8 cellular contexts compared by ENCODE assay signal in the genomic region with DNA sequence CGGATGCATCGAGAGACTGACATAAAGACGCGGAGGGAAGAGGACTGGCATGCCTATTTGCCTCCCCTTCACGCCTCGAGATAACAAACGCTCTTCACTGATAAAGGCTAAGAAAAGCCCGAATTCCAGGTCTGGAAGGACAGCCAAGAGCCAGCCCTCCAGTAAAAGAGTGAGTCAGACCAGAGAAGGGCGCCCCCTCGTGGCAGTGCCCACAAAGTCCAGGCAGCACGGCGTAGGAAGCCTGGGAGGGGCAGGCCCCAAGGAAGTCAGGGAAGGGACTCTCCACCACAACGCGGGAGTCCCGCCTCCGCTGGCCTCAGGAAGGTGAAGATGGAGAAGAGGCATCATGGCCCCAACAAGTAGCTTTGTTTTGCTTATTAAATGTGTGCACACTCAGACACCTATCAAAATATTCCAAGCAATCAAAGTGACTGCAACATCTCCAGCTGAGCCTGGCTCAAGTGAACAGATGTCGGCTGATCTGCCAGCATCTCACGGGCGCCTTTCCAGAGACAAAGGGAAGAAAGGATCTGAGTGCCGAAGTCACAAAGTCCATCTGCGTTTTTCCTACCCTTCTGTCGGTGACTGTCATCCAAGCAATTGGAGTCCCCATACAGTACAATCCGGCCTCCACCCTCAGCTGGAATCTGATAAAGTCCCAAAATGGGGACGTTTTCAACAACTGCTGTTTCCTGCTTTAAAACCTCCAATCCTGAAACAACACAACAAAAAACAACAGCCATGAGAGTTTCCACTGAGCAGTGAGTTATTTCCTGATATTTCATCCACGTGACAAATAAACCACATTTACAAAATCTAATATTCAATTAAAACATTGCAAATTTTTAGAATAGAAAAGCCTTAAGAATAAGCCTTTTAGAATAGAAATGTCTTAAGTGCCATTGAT. TPM values are rescaled to one million over a fixed set of nuclear protein-coding genes. Genes with fewer than 3 reads are reported as not detected.
DNase-seq lines count a peak whose midpoint lies in the region; ATAC-seq and TF ChIP-seq lines count a peak whose summit lies in the region.

No MANE protein-coding gene starts in this region.

- peak; percentile 92 for ATAC-seq in left cardiac atrium
- no peak for ATAC-seq in HG03521 (IDR thresholded peaks at IDR 0.05; ENCODE audit: unreplicated experiment)
- no peak for ATAC-seq in HG03108 (IDR thresholded peaks at IDR 0.05; ENCODE audit: unreplicated experiment)

- H3K4me3 ChIP-seq in DOHH2 (ENCODE audit: low read length), result no peak overlapping the region
- H3K4me3 ChIP-seq in Loucy (ENCODE audit: low read length, poor library complexity, severe bottlenecking), result no peak overlapping the region

- no peaks in the 10 kb centered on the region for H3K27me3 ChIP-seq in DOHH2 (ENCODE audit: control insufficient read depth, low read length)
- H3K27me3 ChIP-seq in Loucy (ENCODE audit: insufficient read depth, low read length, poor library complexity, severe bottlenecking), result no peaks in the 10 kb centered on the region

- no peaks in the 10 kb centered on the region for H4K20me1 ChIP-seq in DOHH2 (ENCODE audit: control insufficient read depth, insufficient read depth, low read depth, low read length)
- H4K20me1 ChIP-seq in Loucy (ENCODE audit: insufficient read depth, low read length, poor library complexity, severe bottlenecking), result no peaks in the 10 kb centered on the region

- DNase-seq in T-helper 1 cell (peak; percentile 29 to 58 (median 43)), amniotic stem cell (lab: John Stamatoyannopoulos, UW) (peak; percentile 58), left cardiac atrium (peak; percentile 85), pulmonary artery endothelial cell (ENCODE audit: low read depth, low spot score) (peak; percentile 51)

- H3K36me3 ChIP-seq in DOHH2 (ENCODE audit: control insufficient read depth, low read length), result peaks cover 85% of the 10 kb centered on the region
- H3K36me3 ChIP-seq in Loucy (ENCODE audit: insufficient read depth, low read length), result peaks cover 94% of the 10 kb centered on the region

- H3K4me2 ChIP-seq in DOHH2 (ENCODE audit: low read length) (no peak overlapping the region), Loucy (ENCODE audit: low read depth, low read length, poor library complexity, severe bottlenecking) (no peak overlapping the region)

- TF ChIP-seq CTCF in DOHH2 (IDR thresholded peaks at IDR 0.05; ENCODE audit: low read depth, low read length, poor library complexity, severe bottlenecking) (peak; percentile 96), Loucy (conservative IDR thresholded peaks at IDR 0.05; ENCODE audit: low read length) (peak; percentile 95)

- H3K9ac ChIP-seq in Loucy (ENCODE audit: low read depth, low read length, poor library complexity, severe bottlenecking), result no peak overlapping the region

- intact Hi-C loops in left cardiac atrium (cut with DNase I), result loop anchor here (2.0 to 10.0 kb wide), 3 partner anchors 96 to 238 kb away; a partner anchor contains a TSS

- H3K9me3 ChIP-seq in DOHH2 (ENCODE audit: control insufficient read depth, insufficient read depth, low read length), result no peaks in the 10 kb centered on the region
- no peaks in the 10 kb centered on the region for H3K9me3 ChIP-seq in Loucy (ENCODE audit: insufficient read depth, low read depth, low read length)

- H2AFZ ChIP-seq in Loucy (ENCODE audit: low read length), result no peak overlapping the region

- H3F3A ChIP-seq in DOHH2 (ENCODE audit: control insufficient read depth, insufficient read depth) (peaks cover 11% of the 10 kb centered on the region), Loucy (ENCODE audit: low read depth) (no peaks in the 10 kb centered on the region)

- H3K9me2 ChIP-seq in DOHH2 (replicated peaks; ENCODE audit: control insufficient read depth, low read length) (no peaks in the 10 kb centered on the region), Loucy (replicated peaks; ENCODE audit: low read depth, low read length) (no peaks in the 10 kb centered on the region)

- no peaks in the 10 kb centered on the region for H3K79me2 ChIP-seq in DOHH2 (ENCODE audit: control insufficient read depth, low read length)
- no peaks in the 10 kb centered on the region for H3K79me2 ChIP-seq in Loucy (ENCODE audit: insufficient read depth, low read length)

- no peaks in the 10 kb centered on the region for H3K4me1 ChIP-seq in DOHH2 (ENCODE audit: control insufficient read depth, low read length)
- no peaks in the 10 kb centered on the region for H3K4me1 ChIP-seq in Loucy (ENCODE audit: insufficient read depth, low read length, poor library complexity, severe bottlenecking)

- no peak overlapping the region for H3K27ac ChIP-seq in DOHH2 (ENCODE audit: low read depth, low read length)

RNA-seq across cellular contexts. Expression of a gene that starts 20.4 kb away (rescaled TPM):
- total RNA-seq in left cardiac atrium (not detected), pulmonary artery endothelial cell (not detected in 2 replicates)

RNA-seq across cellular contexts. Expression of a gene that starts 53.8 kb away (rescaled TPM):
- 10 to 100 TPM; 71.5 to 93.6 TPM for total RNA-seq in left cardiac atrium
- total RNA-seq in pulmonary artery endothelial cell, result 127 and 145 TPM in 2 replicates

Comparison
In these comparisons a context has a peak if more than half of its experiments do, and no peak if none do; other contexts are left out.
1. ATAC-seq: peak in left cardiac atrium (2 of 2); none in HG03521 (single experiment) and HG03108 (single experiment).
2. Peak in every context shown above with its lines, with median percentiles within 50 percentile points of each other: DNase-seq.